8 cellular contexts compared by ENCODE assay signal in the genomic region with DNA sequence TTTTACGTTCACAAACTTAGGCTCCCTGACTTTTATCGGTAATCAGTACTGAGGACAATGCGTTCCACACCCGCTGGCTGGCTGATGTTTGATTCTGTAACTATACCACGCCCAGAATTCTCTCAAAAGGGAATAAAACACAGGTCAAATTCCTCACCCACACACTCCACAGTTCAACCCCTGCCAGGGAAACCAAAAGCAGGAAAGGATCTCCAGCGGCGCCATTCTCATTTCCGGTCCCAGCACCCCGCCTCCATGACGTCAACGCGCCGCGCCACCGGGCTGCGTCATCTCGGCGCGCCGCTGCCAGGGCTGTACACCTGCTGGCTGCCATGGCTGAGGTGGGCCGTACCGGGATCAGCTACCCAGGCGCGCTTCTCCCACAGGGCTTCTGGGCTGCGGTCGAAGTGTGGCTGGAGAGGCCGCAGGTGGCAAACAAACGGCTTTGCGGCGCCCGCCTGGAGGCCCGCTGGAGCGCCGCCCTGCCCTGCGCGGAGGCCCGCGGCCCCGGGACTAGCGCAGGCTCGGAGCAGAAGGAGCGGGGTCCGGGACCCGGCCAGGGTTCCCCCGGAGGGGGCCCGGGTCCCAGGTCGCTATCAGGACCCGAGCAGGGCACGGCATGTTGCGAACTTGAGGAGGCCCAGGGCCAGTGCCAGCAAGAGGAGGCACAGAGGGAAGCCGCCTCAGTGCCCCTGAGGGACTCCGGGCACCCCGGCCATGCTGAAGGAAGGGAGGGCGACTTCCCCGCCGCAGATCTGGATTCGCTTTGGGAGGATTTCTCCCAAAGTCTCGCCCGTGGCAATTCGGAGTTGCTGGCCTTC. TPM values are rescaled to one million over a fixed set of nuclear protein-coding genes. Genes with fewer than 3 reads are reported as not detected.
DNase-seq lines count a peak whose midpoint lies in the region; ATAC-seq and TF ChIP-seq lines count a peak whose summit lies in the region.

A gene (minus strand): TSS at position 233 of the 821 bp plus-strand sequence. CDS start 24,202 bp downstream, outside the sequence.
A gene with protein sequence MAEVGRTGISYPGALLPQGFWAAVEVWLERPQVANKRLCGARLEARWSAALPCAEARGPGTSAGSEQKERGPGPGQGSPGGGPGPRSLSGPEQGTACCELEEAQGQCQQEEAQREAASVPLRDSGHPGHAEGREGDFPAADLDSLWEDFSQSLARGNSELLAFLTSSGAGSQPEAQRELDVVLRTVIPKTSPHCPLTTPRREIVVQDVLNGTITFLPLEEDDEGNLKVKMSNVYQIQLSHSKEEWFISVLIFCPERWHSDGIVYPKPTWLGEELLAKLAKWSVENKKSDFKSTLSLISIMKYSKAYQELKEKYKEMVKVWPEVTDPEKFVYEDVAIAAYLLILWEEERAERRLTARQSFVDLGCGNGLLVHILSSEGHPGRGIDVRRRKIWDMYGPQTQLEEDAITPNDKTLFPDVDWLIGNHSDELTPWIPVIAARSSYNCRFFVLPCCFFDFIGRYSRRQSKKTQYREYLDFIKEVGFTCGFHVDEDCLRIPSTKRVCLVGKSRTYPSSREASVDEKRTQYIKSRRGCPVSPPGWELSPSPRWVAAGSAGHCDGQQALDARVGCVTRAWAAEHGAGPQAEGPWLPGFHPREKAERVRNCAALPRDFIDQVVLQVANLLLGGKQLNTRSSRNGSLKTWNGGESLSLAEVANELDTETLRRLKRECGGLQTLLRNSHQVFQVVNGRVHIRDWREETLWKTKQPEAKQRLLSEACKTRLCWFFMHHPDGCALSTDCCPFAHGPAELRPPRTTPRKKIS (plus strand): TSS at position 287 of the 821 bp plus-strand sequence. CDS start 46 bp downstream, at position 333.

- TSS peak; percentile 28 for BruUV-seq in mammary epithelial cell (replicated peaks; lab: Mats Ljungman, UMichigan)

- ATAC-seq in GM18867 (IDR thresholded peaks at IDR 0.05; ENCODE audit: unreplicated experiment), result peak; percentile 85
- ATAC-seq in HG03108 (IDR thresholded peaks at IDR 0.05; ENCODE audit: unreplicated experiment), result peak; percentile 84

- DNase-seq in AG04449 (ENCODE audit: low read depth, low spot score) (peak; percentile 26), NCI-H2227 (lab: John Stamatoyannopoulos, UW; ENCODE audit: unreplicated experiment) (peak; percentile 89), mammary epithelial cell (peak; percentile 94)

- POLR2A ChIA-PET in AG04449 (lab: Yijun Ruan, JAX), result interaction anchor here (1.8 kb wide), 1 partner anchor 12 kb away, joined by 10 read pairs; no protein-coding TSS in a partner anchor

- H4K20me1 ChIP-seq in mammary epithelial cell (ENCODE audit: insufficient read depth, low read length), result no peaks in the 10 kb centered on the region

- H3K27me3 ChIP-seq in mammary epithelial cell (ENCODE audit: insufficient read depth, low read length), result no peaks in the 10 kb centered on the region
- H3K27me3 ChIP-seq in iPS-20b (ENCODE audit: insufficient read depth, low read length), result no peaks in the 10 kb centered on the region

- peaks cover 77% of the 10 kb centered on the region for H3K79me2 ChIP-seq in mammary epithelial cell (ENCODE audit: insufficient read depth, low read length)

- no peak for TF ChIP-seq CTCF in AG04449 (IDR thresholded peaks at IDR 0.05; ENCODE audit: insufficient read depth, low read length, missing control alignments)
- no peak for TF ChIP-seq CTCF in WI38 (IDR thresholded peaks at IDR 0.05; ENCODE audit: low read depth, low read length)
- no peak for TF ChIP-seq CTCF in mammary epithelial cell (conservative IDR thresholded peaks at IDR 0.05 in 1 of 2, IDR thresholded peaks at IDR 0.05 in 1 of 2; ENCODE audit: extremely low read depth in 1 of 2, insufficient read depth in 1 of 2, low read depth in 1 of 2, low read length in 2 of 2)

- peaks cover 42% of the 10 kb centered on the region for H3K4me1 ChIP-seq in mammary epithelial cell (ENCODE audit: insufficient read depth, low read length)
- H3K4me1 ChIP-seq in iPS-20b (ENCODE audit: insufficient read depth, low read length), result peaks cover 20% of the 10 kb centered on the region

- peak within 1 kb of the TSS; percentile 83 for H3K4me2 ChIP-seq in mammary epithelial cell (ENCODE audit: insufficient read depth, low read depth, low read length)

- H2AFZ ChIP-seq in mammary epithelial cell (ENCODE audit: low read depth, low read length), result peak within 1 kb of the TSS; percentile 84

- H3K9me3 ChIP-seq in mammary epithelial cell (replicated peaks; ENCODE audit: insufficient read depth, low read length) (no peaks in the 10 kb centered on the region), iPS-20b (ENCODE audit: insufficient read depth, low read depth, low read length) (no peaks in the 10 kb centered on the region)

- H3K27ac ChIP-seq in mammary epithelial cell (ENCODE audit: insufficient read depth, low read depth, low read length), result peak within 1 kb of the TSS; percentile 92
- H3K27ac ChIP-seq in iPS-20b (ENCODE audit: low read length), result peak within 1 kb of the TSS; percentile 69
- peak within 1 kb of the TSS; percentile 56 to 98 (median 90) for H3K27ac ChIP-seq in skin epidermis

- CTCF ChIA-PET in AG04449 (lab: Yijun Ruan, JAX) (interaction anchor here (0.6 to 2.8 kb wide), 6 partner anchors 10 to 198 kb away, joined by 3 to 8 read pairs (median 4); no protein-coding TSS in a partner anchor), mammary epithelial cell (lab: Charles Lee; ENCODE audit: low non-redundant PET) (no interaction called here)

- H3K9ac ChIP-seq in mammary epithelial cell (ENCODE audit: insufficient read depth, low read length) (peak within 1 kb of the TSS; percentile 87), iPS-20b (ENCODE audit: low read depth, low read length) (peak within 1 kb of the TSS; percentile 92)

- dilution Hi-C loops in mammary epithelial cell (cut with HindIII; ENCODE audit: low sequenced_read_pairs), result no loop called here

- intact Hi-C loops in mammary epithelial cell (cut with micrococcal nuclease), result loop anchor here (1.0 to 5.0 kb wide), 3 partner anchors 13 to 97 kb away; no protein-coding TSS in a partner anchor

- peak within 1 kb of the TSS; percentile 81 for H3K4me3 ChIP-seq in AG04449 (ENCODE audit: low read depth, low read length)
- peak within 1 kb of the TSS; percentile 96 for H3K4me3 ChIP-seq in WI38 (ENCODE audit: low read depth, low read length)
- H3K4me3 ChIP-seq in mammary epithelial cell (replicated peaks in 1 of 3; ENCODE audit: insufficient read depth in 1 of 3, low read depth in 2 of 3, low read length in 3 of 3), result peak within 1 kb of the TSS; percentile 63 to 87 (median 69)
- H3K4me3 ChIP-seq in iPS-20b (ENCODE audit: low read length), result peak within 1 kb of the TSS; percentile 92
- peak within 1 kb of the TSS; percentile 68 to 100 (median 95) for H3K4me3 ChIP-seq in skin epidermis

- under 1% methylated on average over 23 of the region's 60 CpGs for WGBS in mammary epithelial cell (ENCODE audit: low coverage, missing lambda C conversion rate)

- no peaks in the 10 kb centered on the region for H3K36me3 ChIP-seq in mammary epithelial cell (ENCODE audit: insufficient read depth, low read length)
- H3K36me3 ChIP-seq in iPS-20b (ENCODE audit: insufficient read depth, low read depth, low read length), result no peaks in the 10 kb centered on the region

- in situ Hi-C loops in mammary epithelial cell (cut with MboI; ENCODE audit: low sequenced_read_pairs in 2 of 2), result no loop called here

RNA-seq across cellular contexts. Expression of the first gene that starts in this region (rescaled TPM):
- 10 to 100 TPM; 19.6 to 94.0 TPM for total RNA-seq in mammary epithelial cell
- polyA plus RNA-seq in mammary epithelial cell, result 4.4 TPM
- polyA minus RNA-seq in mammary epithelial cell, result 43.7 TPM

RNA-seq across cellular contexts. Expression of the second gene that starts in this region (rescaled TPM):
- 10 to 100 TPM; 18.5 to 20.3 TPM for total RNA-seq in mammary epithelial cell
- 6.3 TPM for polyA plus RNA-seq in mammary epithelial cell
- polyA minus RNA-seq in mammary epithelial cell, result 1.9 TPM

Comparison
In these comparisons a context has a peak if more than half of its experiments do, and no peak if none do; other contexts are left out.
1. Peak in every context shown above with its lines: DNase-seq, ATAC-seq, H3K4me3 ChIP-seq and H3K27ac ChIP-seq.
2. DNase-seq: peak in every context shown above with its lines; median percentile 94 in mammary epithelial cell; 89 in NCI-H2227; 26 in AG04449.